ENCODE assay signal across 16 cellular contexts in genomic region chr10:69842020-69842419, GRCh38. TPM values are rescaled to one million over a fixed set of nuclear protein-coding genes. Genes with fewer than 3 reads are reported as not detected.
"Had no signal": no experiment of that assay in that cellular context is flagged by ENCODE, and none has a peak within 500 bp of the region (broad histone marks: within the 10 kb centered on the region; RNA-seq: fewer than 3 reads in every experiment).

No MANE protein-coding gene starts in this region.

- H3K4me3 ChIP-seq: ascending aorta, colonic mucosa, tibial artery had no signal

- H3K4me1 ChIP-seq: ascending aorta, colonic mucosa had no signal

- DNase-seq: activated CD4-positive, CD25-positive, alpha-beta regulatory T cell; activated CD8-positive, alpha-beta memory T cell treated with anti-CD3 and anti-CD28 coated beads, Interleukin-2, amount 10 ng/mL, durations not matched to agents 7 days and 5 days; colonic mucosa; hypothalamus; midbrain; nucleus accumbens; stimulated activated naive CD4-positive, alpha-beta T cell; substantia nigra; T1000; tibial artery had no signal

- ATAC-seq: activated CD8-positive, alpha-beta memory T cell treated with anti-CD3 and anti-CD28 coated beads, Interleukin-2, amount 10 ng/mL, durations not matched to agents 7 days and 5 days; left lobe of liver had no signal

- H3K36me3 Mint-ChIP-seq: activated CD8-positive, alpha-beta memory T cell treated with anti-CD3 and anti-CD28 coated beads, Interleukin-2, amount 10 ng/mL, durations not matched to agents 7 days and 5 days had no signal

- H3K27ac ChIP-seq: ascending aorta, colonic mucosa, tibial artery had no signal

- H3K27me3 ChIP-seq: ascending aorta, colonic mucosa, tibial artery had no signal

- H3K36me3 ChIP-seq: ascending aorta, colonic mucosa, tibial artery had no signal

- H3K9me3 Mint-ChIP-seq: activated T-helper 1 cell treated with anti-CD3 and anti-CD28 coated beads, Interleukin-12 subunit alpha, Interleukin-12 subunit beta, Interleukin-2, Interleukin-4 antibody, amounts not matched to agents 30 ng/mL and 10 ng/mL and 1 ng/mL, durations not matched to agents 14 hours and 24 hours and 36 hours; central memory CD8-positive, alpha-beta T cell; nephron had no signal

- H3K9me3 ChIP-seq: ascending aorta, colonic mucosa, tibial artery had no signal

- H3K4me1 Mint-ChIP-seq: activated CD8-positive, alpha-beta memory T cell treated with anti-CD3 and anti-CD28 coated beads, Interleukin-2, amount 10 ng/mL, durations not matched to agents 7 days and 5 days; central memory CD8-positive, alpha-beta T cell had no signal

- H3K27ac Mint-ChIP-seq: activated CD8-positive, alpha-beta memory T cell treated with anti-CD3 and anti-CD28 coated beads, Interleukin-2, amount 10 ng/mL, durations not matched to agents 7 days and 5 days; activated T-helper 1 cell treated with anti-CD3 and anti-CD28 coated beads, Interleukin-12 subunit alpha, Interleukin-12 subunit beta, Interleukin-2, Interleukin-4 antibody, amounts not matched to agents 30 ng/mL and 10 ng/mL and 1 ng/mL, durations not matched to agents 14 hours and 24 hours and 36 hours had no signal

- H3K4me3 Mint-ChIP-seq: activated CD8-positive, alpha-beta memory T cell treated with anti-CD3 and anti-CD28 coated beads, Interleukin-2, amount 10 ng/mL, durations not matched to agents 7 days and 5 days; activated T-helper 1 cell treated with anti-CD3 and anti-CD28 coated beads, Interleukin-12 subunit alpha, Interleukin-12 subunit beta, Interleukin-2, Interleukin-4 antibody, amounts not matched to agents 30 ng/mL and 10 ng/mL and 1 ng/mL, durations not matched to agents 14 hours and 24 hours and 36 hours; central memory CD8-positive, alpha-beta T cell; nephron had no signal

RNA-seq across cellular contexts. Expression of gene COL13A1, which starts 40.3 kb away (rescaled TPM):
- total RNA-seq: activated CD8-positive, alpha-beta memory T cell treated with anti-CD3 and anti-CD28 coated beads, Interleukin-2, amount 10 ng/mL, durations not matched to agents 7 days and 5 days; activated T-helper 1 cell treated with anti-CD3 and anti-CD28 coated beads, Interleukin-12 subunit alpha, Interleukin-12 subunit beta, Interleukin-2, Interleukin-4 antibody, amounts not matched to agents 30 ng/mL and 10 ng/mL and 1 ng/mL, durations not matched to agents 14 hours and 24 hours and 36 hours; T-helper 1 cell treated with Interleukin-12 subunit alpha and Interleukin-12 subunit beta and Interleukin-4 antibody, amounts not matched to agents 30 ng/mL and 1 ng/mL, for 36 hours had no signal
